ENCODE assay signal across 22 cellular contexts in the genomic region with DNA sequence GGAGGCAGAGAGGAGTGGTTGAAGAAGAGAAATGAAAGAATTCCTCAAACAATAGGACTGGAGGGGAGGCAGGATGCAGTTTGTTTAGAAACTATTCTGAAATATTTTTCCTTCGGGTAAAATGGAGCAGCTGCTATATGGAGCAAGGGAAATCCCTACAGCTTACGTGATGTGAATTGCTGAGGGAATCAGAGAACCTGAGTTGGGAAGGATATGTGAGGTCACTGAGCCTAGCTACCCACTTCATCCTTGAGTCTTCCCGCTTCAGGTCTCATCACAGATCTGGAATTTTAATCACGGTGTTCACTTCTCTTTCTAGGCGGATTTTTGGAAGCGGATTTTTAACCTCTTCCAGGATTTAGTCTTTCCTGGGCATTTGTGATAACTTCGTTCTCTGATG.
A peak's percentile ranks its signal among the peaks of the same experiment; 100 is the strongest.
DNase-seq lines count a peak whose midpoint lies in the region; ATAC-seq and TF ChIP-seq lines count a peak whose summit lies in the region.
"Had no signal": no experiment of that assay in that cellular context is flagged by ENCODE, and none has a peak within 500 bp of the region (broad histone marks: within the 10 kb centered on the region; RNA-seq: fewer than 3 reads in every experiment).

No MANE protein-coding gene starts in this region.

- no peak for DNase-seq in PC-3
- no peak for DNase-seq in esophagus squamous epithelium (lab: John Stamatoyannopoulos, UW)
- DNase-seq in omental fat pad (ENCODE audit: low spot score): no peak
- no peak for DNase-seq in transverse colon
- DNase-seq in smooth muscle cell (lab: John Stamatoyannopoulos, UW; ENCODE audit: unreplicated experiment): no peak
- DNase-seq in naive thymus-derived CD8-positive, alpha-beta T cell: no peak
- DNase-seq in DMS53 treated with DMSO at 0.1 percent for 48 hours (lab: John Stamatoyannopoulos, UW; ENCODE audit: unreplicated experiment): no peak
- DNase-seq: BE2C; CD4-positive, CD25-positive, alpha-beta regulatory T cell; DMS 273 treated with DMSO at 0.1 percent for 48 hours; DND-41; H9; MV-4-11; NCI-H1694; NCI-H2081; NCI-H2171; NCI-H524 treated with DMSO at 0.1 percent for 48 hours; Right ventricle myocardium superior had no signal

- H3K79me2 ChIP-seq in PC-3 (ENCODE audit: low read length) (no peaks in the 10 kb centered on the region), smooth muscle cell (ENCODE audit: low read depth) (no peaks in the 10 kb centered on the region)

- TF ChIP-seq CTCF in PC-3 (conservative IDR thresholded peaks at IDR 0.05; ENCODE audit: low read depth, low read length): no peak
- no peak for TF ChIP-seq CTCF in esophagus squamous epithelium (IDR thresholded peaks at IDR 0.05)
- no peak for TF ChIP-seq CTCF in omental fat pad (IDR thresholded peaks at IDR 0.05)
- TF ChIP-seq CTCF in transverse colon (IDR thresholded peaks at IDR 0.05): no peak
- no peak for TF ChIP-seq CTCF in smooth muscle cell (IDR thresholded peaks at IDR 0.05; ENCODE audit: borderline replicate concordance, insufficient read depth, poor library complexity, severe bottlenecking)

- H3K4me2 ChIP-seq in PC-3 (ENCODE audit: low read length): peak overlapping the region; percentile 70
- H3K4me2 ChIP-seq in smooth muscle cell: no peak overlapping the region

- 38 to 39% methylated on average over 7 of the region's 7 CpGs for WGBS in esophagus squamous epithelium, 2 donors
- 72 to 84% methylated on average over 5 to 7 of the region's 7 CpGs for WGBS in transverse colon (ENCODE audit: low coverage in 1 of 2), 2 donors
- WGBS in smooth muscle cell (ENCODE audit: low lambda C conversion rate): 93% methylated on average over 7 of the region's 7 CpGs

- no peak overlapping the region for H3K9ac ChIP-seq in PC-3 (ENCODE audit: low read length)
- no peak overlapping the region for H3K9ac ChIP-seq in smooth muscle cell (ENCODE audit: low read depth)
- H3K9ac ChIP-seq: GM23248 had no signal

- BruUV-seq in PC-3 (replicated peaks; lab: Mats Ljungman, UMichigan): no TSS peak

- in situ Hi-C loops in transverse colon (cut with MboI; ENCODE audit: low pct_ligation_motif_present in 1 of 4, low pct_unique_long_range_greater_than_20kb in 1 of 4, low sequenced_read_pairs in 3 of 4): no loop called here

- POLR2A ChIA-PET in PC-3 (lab: Charles Lee; ENCODE audit: unreplicated experiment): no interaction called here
- POLR2A ChIA-PET in naive thymus-derived CD8-positive, alpha-beta T cell (lab: Charles Lee): no interaction called here

- H3K27ac ChIP-seq in PC-3 (ENCODE audit: low read length): peak overlapping the region; percentile 51
- peak overlapping the region in 3 of 4 donors; percentile 5 to 68 (median 38) for H3K27ac ChIP-seq in esophagus squamous epithelium
- H3K27ac ChIP-seq in transverse colon: peak overlapping the region; percentile 20 to 57 (median 38)
- H3K27ac ChIP-seq in smooth muscle cell (ENCODE audit: low read depth): no peak overlapping the region
- H3K27ac ChIP-seq: GM23248, SK-N-MC had no signal

- peak overlapping the region; percentile 30; the same call in 1 of the 2 replicates for H3K4me3 ChIP-seq in PC-3 (ENCODE audit: low read length)
- H3K4me3 ChIP-seq in esophagus squamous epithelium: no peak overlapping the region
- no peak overlapping the region for H3K4me3 ChIP-seq in transverse colon
- H3K4me3 ChIP-seq in smooth muscle cell: no peak overlapping the region
- H3K4me3 ChIP-seq: GM23248, SK-N-MC had no signal

- CTCF ChIA-PET in PC-3 (lab: Charles Lee): no interaction called here

- no peak overlapping the region for H3K4me3 Mint-ChIP-seq in naive thymus-derived CD8-positive, alpha-beta T cell
- H3K4me3 Mint-ChIP-seq: CD4-positive, CD25-positive, alpha-beta regulatory T cell; H9; IgD-negative memory B cell had no signal

- H3K27me3 ChIP-seq in PC-3 (ENCODE audit: low read length): no peaks in the 10 kb centered on the region
- H3K27me3 ChIP-seq in esophagus squamous epithelium: peaks cover 0 to 12% (median 0%) of the 10 kb centered on the region in 4 donors
- H3K27me3 ChIP-seq in transverse colon: no peaks in the 10 kb centered on the region
- H3K27me3 ChIP-seq in smooth muscle cell (ENCODE audit: low read depth): no peaks in the 10 kb centered on the region
- H3K27me3 ChIP-seq: BE2C had no signal

- no peak for TF ChIP-seq EP300 in transverse colon (IDR thresholded peaks at IDR 0.05; ENCODE audit: low read depth)

- H3F3A ChIP-seq in PC-3 (ENCODE audit: low read length, unreplicated experiment) (no peaks in the 10 kb centered on the region), smooth muscle cell (ENCODE audit: low read depth) (peaks cover 8% of the 10 kb centered on the region)

- no peaks in the 10 kb centered on the region for H3K36me3 ChIP-seq in PC-3 (ENCODE audit: low read depth, low read length)
- H3K36me3 ChIP-seq in esophagus squamous epithelium: no peaks in the 10 kb centered on the region
- no peaks in the 10 kb centered on the region for H3K36me3 ChIP-seq in transverse colon
- no peaks in the 10 kb centered on the region for H3K36me3 ChIP-seq in smooth muscle cell (ENCODE audit: low read depth)
- H3K36me3 ChIP-seq: BE2C had no signal

- H3K4me1 Mint-ChIP-seq in naive thymus-derived CD8-positive, alpha-beta T cell: peaks cover 0 to 4% (median 0%) of the 10 kb centered on the region in 4 donors
- H3K4me1 Mint-ChIP-seq: CD4-positive, CD25-positive, alpha-beta regulatory T cell; IgD-negative memory B cell had no signal

- no peaks in the 10 kb centered on the region for H3K36me3 Mint-ChIP-seq in naive thymus-derived CD8-positive, alpha-beta T cell
- H3K36me3 Mint-ChIP-seq: CD4-positive, CD25-positive, alpha-beta regulatory T cell; IgD-negative memory B cell had no signal

- TF ChIP-seq POLR2A in esophagus squamous epithelium (IDR thresholded peaks at IDR 0.05) (no peak), transverse colon (IDR thresholded peaks at IDR 0.05) (no peak)

- H2AFZ ChIP-seq in PC-3 (ENCODE audit: low read length) (0 out of 2 replicates have a peak overlapping the region, but pooled peaks have one; percentile 20), smooth muscle cell (ENCODE audit: low read depth) (no peak overlapping the region)
- H2AFZ ChIP-seq: GM23248 had no signal

- no peaks in the 10 kb centered on the region for H3K9me3 Mint-ChIP-seq in naive thymus-derived CD8-positive, alpha-beta T cell
- H3K9me3 Mint-ChIP-seq: CD4-positive, CD25-positive, alpha-beta regulatory T cell; H9; IgD-negative memory B cell had no signal

- no peak for ATAC-seq in PC-3
- ATAC-seq in omental fat pad (ENCODE audit: low FRiP score): peak; percentile 90
- ATAC-seq in HG02973 (IDR thresholded peaks at IDR 0.05; ENCODE audit: unreplicated experiment): no peak
- no peak for ATAC-seq in naive thymus-derived CD8-positive, alpha-beta T cell

- H3K4me1 ChIP-seq in PC-3 (ENCODE audit: insufficient read depth, low read length) (peaks cover 14% of the 10 kb centered on the region), esophagus squamous epithelium (peaks cover 0 to 23% (median 10%) of the 10 kb centered on the region in 3 donors), transverse colon (peaks cover 0 to 8% (median 4%) of the 10 kb centered on the region in 4 donors), smooth muscle cell (ENCODE audit: low read depth) (no peaks in the 10 kb centered on the region)

- H3K9me2 ChIP-seq in PC-3 (replicated peaks; ENCODE audit: low read length): no peaks in the 10 kb centered on the region

- H3K27me3 Mint-ChIP-seq in naive thymus-derived CD8-positive, alpha-beta T cell: peaks cover 0 to 7% (median 1%) of the 10 kb centered on the region in 5 donors

- intact Hi-C loops in PC-3 (cut with micrococcal nuclease) (loop anchor here (10.0 kb wide), 1 partner anchor 95 kb away; no protein-coding TSS in a partner anchor), esophagus squamous epithelium (cut with DNase I) (no loop called here), transverse colon (cut with DNase I; ENCODE audit: low total_unique reads) (no loop called here)

- H4K20me1 ChIP-seq in PC-3 (ENCODE audit: low read length) (no peaks in the 10 kb centered on the region), smooth muscle cell (ENCODE audit: low read depth) (no peaks in the 10 kb centered on the region)

- H3K9me3 ChIP-seq in PC-3 (ENCODE audit: low read length) (no peaks in the 10 kb centered on the region), esophagus squamous epithelium (no peaks in the 10 kb centered on the region), transverse colon (no peaks in the 10 kb centered on the region), smooth muscle cell (replicated peaks; ENCODE audit: low read depth) (no peaks in the 10 kb centered on the region)
- H3K9me3 ChIP-seq: BE2C had no signal

- no peak overlapping the region for H3K27ac Mint-ChIP-seq in naive thymus-derived CD8-positive, alpha-beta T cell
- H3K27ac Mint-ChIP-seq: CD4-positive, CD25-positive, alpha-beta regulatory T cell; H9; IgD-negative memory B cell had no signal
